In genomic region chr4:76147454-76148141, GRCh38 we compare ENCODE assay signal across 1 cellular context.
TF ChIP-seq lines count a peak whose summit lies in the region.

No MANE protein-coding gene starts in this region.

TF ChIP-seq in K562, 482 proteins besides CTCF, POLR2A, EP300 and RAD21 (continued from another document and continues in another):
- TF ChIP-seq, protein P1, sequence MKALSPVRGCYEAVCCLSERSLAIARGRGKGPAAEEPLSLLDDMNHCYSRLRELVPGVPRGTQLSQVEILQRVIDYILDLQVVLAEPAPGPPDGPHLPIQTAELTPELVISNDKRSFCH (CRISPR knock-in tag; IDR thresholded peaks at IDR 0.05) = no peak
- TF ChIP-seq, protein P1 (tag; IDR thresholded peaks at IDR 0.05) = no peak
- TF ChIP-seq HLTF (IDR thresholded peaks at IDR 0.05) (peak; percentile 57; the same call in 1 of the 2 replicates), GATAD2A (IDR thresholded peaks at IDR 0.05) (peak; percentile 29; the same call in 1 of the 2 replicates), SMARCE1 (IDR thresholded peaks at IDR 0.05) (peak; percentile 61), ZNF766 (CRISPR knock-in tag; conservative IDR thresholded peaks at IDR 0.05) (peak; percentile 77), ATF3 (IDR thresholded peaks at IDR 0.05) (no peak), ATF3 (CRISPR knock-in tag; conservative IDR thresholded peaks at IDR 0.05) (0 out of 2 replicates have a peak, but pooled peaks have one; percentile 22), ETS2 (tag; IDR thresholded peaks at IDR 0.05; ENCODE audit: borderline replicate concordance, poor library complexity, severe bottlenecking) (no peak), FOXA1 (IDR thresholded peaks at IDR 0.05; ENCODE audit: borderline replicate concordance) (no peak), RNF2 (IDR thresholded peaks at IDR 0.05) (peak; percentile 46; the same call in 1 of the 2 replicates), NBN (IDR thresholded peaks at IDR 0.05; ENCODE audit: low read depth) (peak; percentile 44; the same call in 1 of the 2 replicates), CBX1 (IDR thresholded peaks at IDR 0.05; ENCODE audit: low read depth) (0 out of 2 replicates have a peak, but pooled peaks have one; percentile 24), SRF (CRISPR knock-in tag; IDR thresholded peaks at IDR 0.05) (no peak), MYC (IDR thresholded peaks at IDR 0.05; ENCODE audit: low read depth, low read length) (peak; percentile 75; the same call in 1 of the 2 replicates), MYC (CRISPR knock-in tag; IDR thresholded peaks at IDR 0.05; ENCODE audit: borderline replicate concordance, low read depth) (no peak), ATF7 (IDR thresholded peaks at IDR 0.05) (no peak), ZBTB5 (IDR thresholded peaks at IDR 0.05) (0 out of 2 replicates have a peak, but pooled peaks have one; percentile 35), ARNT (IDR thresholded peaks at IDR 0.05) (peak; percentile 43 to 84; a peak in 2 of 4 replicates), CSDE1 (IDR thresholded peaks at IDR 0.05) (no peak), ZBTB1 (CRISPR knock-in tag; IDR thresholded peaks at IDR 0.05; ENCODE audit: borderline replicate concordance, low read depth) (0 out of 2 replicates have a peak, but pooled peaks have one; percentile 1), GTF2F1 (IDR thresholded peaks at IDR 0.05; ENCODE audit: low read depth, low read length) (peak; percentile 43; the same call in 1 of the 2 replicates), RCOR1 (IDR thresholded peaks at IDR 0.05; ENCODE audit: borderline replicate concordance in 1 of 2, low read depth in 2 of 2, low read length in 2 of 2) (peak in 1 of 2 experiments; percentile 55; a peak in 2 of 4 replicates), VEZF1 (CRISPR knock-in tag; IDR thresholded peaks at IDR 0.05) (no peak; the same call in 1 of the 2 replicates), E2F6 (IDR thresholded peaks at IDR 0.05; ENCODE audit: borderline replicate concordance in 1 of 2, extremely low read depth in 1 of 2, insufficient read depth in 1 of 2, insufficient read length in 1 of 2, low read depth in 1 of 2, low read length in 1 of 2, poor library complexity in 1 of 2, severe bottlenecking in 1 of 2) (peak; percentile 49 to 84), ATF2 (CRISPR knock-in tag; IDR thresholded peaks at IDR 0.05) (no peak), ETV6 (IDR thresholded peaks at IDR 0.05; ENCODE audit: borderline replicate concordance in 1 of 2, low read depth in 2 of 2, low read length in 1 of 2) (0 out of 4 replicates have a peak, but pooled peaks of 1 of the 2 experiments have one; percentile 6), ETV6 (CRISPR knock-in tag; IDR thresholded peaks at IDR 0.05; ENCODE audit: borderline replicate concordance) (no peak), HMBOX1 (IDR thresholded peaks at IDR 0.05) (peak; percentile 48), SMARCA4 (IDR thresholded peaks at IDR 0.05) (peak; percentile 50; the same call in 1 of the 2 replicates), BRCA1 (IDR thresholded peaks at IDR 0.05) (no peak), BRCA1 (CRISPR knock-in tag; IDR thresholded peaks at IDR 0.05) (no peak), LEF1 (IDR thresholded peaks at IDR 0.05) (peak; percentile 33; the same call in 1 of the 2 replicates), HDAC3 (IDR thresholded peaks at IDR 0.05; ENCODE audit: borderline replicate concordance, partially characterized antibody) (no peak), UBTF (IDR thresholded peaks at IDR 0.05; ENCODE audit: borderline replicate concordance in 1 of 2, low read depth in 2 of 2, low read length in 2 of 2) (0 out of 4 replicates have a peak, but pooled peaks of 1 of the 2 experiments have one; percentile 0), HNRNPL (IDR thresholded peaks at IDR 0.05; ENCODE audit: low read depth, low read length) (0 out of 2 replicates have a peak, but pooled peaks have one; percentile 34), SOX6 (IDR thresholded peaks at IDR 0.05) (no peak), TRIM24 (IDR thresholded peaks at IDR 0.05) (peak in 1 of 2 experiments; percentile 13; a peak in 1 of 4 replicates), PCBP2 (IDR thresholded peaks at IDR 0.05; ENCODE audit: low read depth, low read length, poor library complexity, severe bottlenecking) (no peak), CHD2 (IDR thresholded peaks at IDR 0.05; ENCODE audit: low read depth, low read length) (peak; percentile 42), NFIC (IDR thresholded peaks at IDR 0.05) (peak; percentile 55), ZBTB7A (IDR thresholded peaks at IDR 0.05; ENCODE audit: borderline replicate concordance, control insufficient read depth, low read depth, low read length) (peak; percentile 55; the same call in 1 of the 2 replicates), KLF1 (tag; IDR thresholded peaks at IDR 0.05) (no peak), RAD51 (IDR thresholded peaks at IDR 0.05; ENCODE audit: borderline replicate concordance, low read depth) (0 out of 2 replicates have a peak, but pooled peaks have one; percentile 23), MTF1 (CRISPR knock-in tag; IDR thresholded peaks at IDR 0.05; ENCODE audit: borderline replicate concordance) (no peak), KDM1A (IDR thresholded peaks at IDR 0.05) (peak in 1 of 2 experiments; percentile 36; a peak in 1 of 4 replicates), ZNF197 (CRISPR knock-in tag; IDR thresholded peaks at IDR 0.05; ENCODE audit: low read depth) (no peak), CBFA2T3 (IDR thresholded peaks at IDR 0.05) (peak; percentile 53; the same call in 1 of the 2 replicates), DPF2 (IDR thresholded peaks at IDR 0.05) (peak; percentile 72), HMGN3 (IDR thresholded peaks at IDR 0.05; ENCODE audit: borderline replicate concordance, extremely low read depth, insufficient read length, low read depth, low read length) (no peak), EGR1 (conservative IDR thresholded peaks at IDR 0.05) (peak; percentile 72), GATA2 (CRISPR knock-in tag; IDR thresholded peaks at IDR 0.05) (0 out of 2 replicates have a peak, but pooled peaks have one; percentile 28), PCBP1 (IDR thresholded peaks at IDR 0.05; ENCODE audit: low read depth, low read length, poor library complexity, severe bottlenecking) (peak; percentile 75), SAFB (IDR thresholded peaks at IDR 0.05; ENCODE audit: borderline replicate concordance, low read depth, low read length) (peak; percentile 80; the same call in 1 of the 2 replicates), SAP30 (IDR thresholded peaks at IDR 0.05; ENCODE audit: borderline replicate concordance, insufficient read depth, low read depth, low read length, poor library complexity, severe bottlenecking) (peak; percentile 9), MLLT1 (IDR thresholded peaks at IDR 0.05) (peak; percentile 53 to 64; a peak in 3 of 4 replicates), MBD2 (IDR thresholded peaks at IDR 0.05; ENCODE audit: borderline replicate concordance, low read depth) (no peak), ZNF143 (CRISPR knock-in tag; IDR thresholded peaks at IDR 0.05) (no peak), ZEB2 (IDR thresholded peaks at IDR 0.05) (no peak)
- TF ChIP-seq, protein P2, sequence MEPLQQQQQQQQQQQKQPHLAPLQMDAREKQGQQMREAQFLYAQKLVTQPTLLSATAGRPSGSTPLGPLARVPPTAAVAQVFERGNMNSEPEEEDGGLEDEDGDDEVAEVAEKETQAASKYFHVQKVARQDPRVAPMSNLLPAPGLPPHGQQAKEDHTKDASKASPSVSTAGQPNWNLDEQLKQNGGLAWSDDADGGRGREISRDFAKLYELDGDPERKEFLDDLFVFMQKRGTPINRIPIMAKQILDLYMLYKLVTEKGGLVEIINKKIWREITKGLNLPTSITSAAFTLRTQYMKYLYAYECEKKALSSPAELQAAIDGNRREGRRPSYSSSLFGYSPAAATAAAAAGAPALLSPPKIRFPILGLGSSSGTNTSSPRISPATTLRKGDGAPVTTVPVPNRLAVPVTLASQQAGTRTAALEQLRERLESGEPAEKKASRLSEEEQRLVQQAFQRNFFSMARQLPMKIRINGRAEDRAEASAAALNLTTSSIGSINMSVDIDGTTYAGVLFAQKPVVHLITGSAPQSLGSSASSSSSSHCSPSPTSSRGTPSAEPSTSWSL (CRISPR knock-in tag; IDR thresholded peaks at IDR 0.05; ENCODE audit: borderline replicate concordance) = no peak
